33 cellular contexts compared by ENCODE assay signal in genomic region chr2:77191665-77192064, GRCh38.
DNase-seq lines count a peak whose midpoint lies in the region; ATAC-seq, FAIRE-seq and TF ChIP-seq lines count a peak whose summit lies in the region.
"Had no signal": no experiment of that assay in that cellular context is flagged by ENCODE, and none has a peak within 500 bp of the region (broad histone marks: within the 10 kb centered on the region; RNA-seq: fewer than 3 reads in every experiment).

No MANE protein-coding gene starts in this region.

- H3K36me3 ChIP-seq in neural cell (ENCODE audit: insufficient read depth, low read length), result no peaks in the 10 kb centered on the region
- H3K36me3 ChIP-seq in Caco-2 (ENCODE audit: control insufficient read depth, insufficient read depth, low read length), result no peaks in the 10 kb centered on the region
- H3K36me3 ChIP-seq: BE2C; BLaER1; BLaER1 treated with 17β-estradiol and CSF1 and Interleukin-3, amounts not matched to agents 10 nM and 100 nM had no signal

- BruUV-seq in Caco-2 (replicated peaks; lab: Mats Ljungman, UMichigan), result no TSS peak

- no peaks in the 10 kb centered on the region for H3K9me3 ChIP-seq in neural cell (ENCODE audit: low read length)
- no peaks in the 10 kb centered on the region for H3K9me3 ChIP-seq in T-helper 17 cell (ENCODE audit: control insufficient read depth, low read length, poor library complexity, severe bottlenecking)
- H3K9me3 ChIP-seq in Caco-2, result no peaks in the 10 kb centered on the region
- H3K9me3 ChIP-seq: A549; BE2C; BLaER1; BLaER1 treated with 17β-estradiol and CSF1 and Interleukin-3, amounts not matched to agents 10 nM and 100 nM had no signal

- DNase-seq in LNCaP clone FGC (ENCODE audit: low read depth) (peak; percentile 73), T-helper 17 cell (no peak), natural killer cell (no peak), Caco-2 (no peak)
- DNase-seq: 8988T; ACHN; AML-193; BE2C; C1 segment of cervical spinal cord; Calu3; CD4-positive, alpha-beta memory T cell; CD4-positive, alpha-beta T cell; CD4-positive, CD25-positive, alpha-beta regulatory T cell; CD8-positive, alpha-beta memory T cell; CD8-positive, alpha-beta T cell; COR-L47; DMS 273 treated with DMSO at 0.1 percent for 48 hours; DMS153; DMS53; DMS79; DMS79 treated with DMSO at 0.1 percent for 48 hours; DND-41; EL had no signal

- intact Hi-C loops in natural killer cell (cut with micrococcal nuclease) (no loop called here), Caco-2 (cut with micrococcal nuclease; ENCODE audit: unreplicated experiment) (no loop called here)

- FAIRE-seq in colon (lab: Jason Lieb, UNC), result peak; percentile 90
- FAIRE-seq: D721Med had no signal

- no peak overlapping the region for H3K9ac ChIP-seq in neural cell (ENCODE audit: low read length)
- H3K9ac ChIP-seq: BLaER1; BLaER1 treated with 17β-estradiol and CSF1 and Interleukin-3, amounts not matched to agents 10 nM and 100 nM had no signal

- H3K9me2 ChIP-seq in neural cell (ENCODE audit: insufficient read depth, low read length), result no peaks in the 10 kb centered on the region

- CTCF ChIA-PET in Caco-2 (lab: Charles Lee), result no interaction called here

- H3K79me2 ChIP-seq in neural cell (replicated peaks; ENCODE audit: insufficient read depth, low read length), result no peaks in the 10 kb centered on the region

- no peak overlapping the region for H3K4me2 ChIP-seq in neural cell (ENCODE audit: low read length)
- H3K4me2 ChIP-seq: A549; BLaER1; BLaER1 treated with 17β-estradiol and CSF1 and Interleukin-3, amounts not matched to agents 10 nM and 100 nM had no signal

- ATAC-seq in T-helper 17 cell, result no peak
- no peak for ATAC-seq in natural killer cell
- ATAC-seq: A549; CD8-positive, alpha-beta T cell had no signal

- no peaks in the 10 kb centered on the region for H4K20me1 ChIP-seq in neural cell (ENCODE audit: insufficient read depth)
- H4K20me1 ChIP-seq: BLaER1; BLaER1 treated with 17β-estradiol and CSF1 and Interleukin-3, amounts not matched to agents 10 nM and 100 nM had no signal

- H3K27me3 ChIP-seq in neural cell (ENCODE audit: insufficient read depth, low read depth, low read length) (no peaks in the 10 kb centered on the region), Caco-2 (replicated peaks; ENCODE audit: control insufficient read depth, insufficient read depth, low read length) (no peaks in the 10 kb centered on the region)
- H3K27me3 ChIP-seq: BE2C; BLaER1; BLaER1 treated with 17β-estradiol and CSF1 and Interleukin-3, amounts not matched to agents 10 nM and 100 nM had no signal

- no peak for TF ChIP-seq RAD21 in neural cell (conservative IDR thresholded peaks at IDR 0.05)

- TF ChIP-seq CTCF in LNCaP clone FGC (IDR thresholded peaks at IDR 0.05; ENCODE audit: control insufficient read depth, extremely low read depth, insufficient read depth) (no peak), neural cell (IDR thresholded peaks at IDR 0.05; ENCODE audit: poor library complexity, severe bottlenecking) (no peak), natural killer cell (IDR thresholded peaks at IDR 0.05) (no peak), Caco-2 (IDR thresholded peaks at IDR 0.05; ENCODE audit: insufficient read depth in 1 of 2, low read depth in 1 of 2, low read length in 1 of 2, severe bottlenecking in 1 of 2, unreplicated experiment in 1 of 2) (no peak)

- H3K27ac ChIP-seq in neural cell (ENCODE audit: low read length), result peak overlapping the region; percentile 77
- H3K27ac ChIP-seq: 22Rv1; A549; BLaER1; BLaER1 treated with 17β-estradiol and CSF1 and Interleukin-3, amounts not matched to agents 10 nM and 100 nM; C4-2B had no signal

- no peaks in the 10 kb centered on the region for H3F3A ChIP-seq in neural cell (ENCODE audit: insufficient read depth, low read length, poor library complexity, severe bottlenecking)

- POLR2A ChIA-PET in Caco-2 (lab: Charles Lee), result no interaction called here

- H3K27me3 Mint-ChIP-seq in T-helper 17 cell (no peaks in the 10 kb centered on the region), natural killer cell (ENCODE audit: low read depth in 2 of 2) (no peaks in the 10 kb centered on the region), Caco-2 (ENCODE audit: insufficient read depth, unreplicated experiment) (peaks cover 5% of the 10 kb centered on the region)
- H3K27me3 Mint-ChIP-seq: B cell; CD4-positive, alpha-beta memory T cell; CD4-positive, alpha-beta T cell; CD4-positive, CD25-positive, alpha-beta regulatory T cell; CD8-positive, alpha-beta memory T cell had no signal

- no peak overlapping the region for H2AFZ ChIP-seq in neural cell (ENCODE audit: low read depth, low read length)

- no peak for TF ChIP-seq EP300 in neural cell (conservative IDR thresholded peaks at IDR 0.05; ENCODE audit: poor library complexity, severe bottlenecking)

- H3K4me3 ChIP-seq in LNCaP clone FGC (ENCODE audit: low read depth, low read length) (no peak overlapping the region), neural cell (ENCODE audit: low read length) (no peak overlapping the region), Caco-2 (ENCODE audit: low read depth, low read length) (no peak overlapping the region)
- H3K4me3 ChIP-seq: A549; BLaER1; BLaER1 treated with 17β-estradiol and CSF1 and Interleukin-3, amounts not matched to agents 10 nM and 100 nM had no signal

- no peak overlapping the region for H3K4me3 Mint-ChIP-seq in T-helper 17 cell
- no peak overlapping the region for H3K4me3 Mint-ChIP-seq in natural killer cell
- H3K4me3 Mint-ChIP-seq in Caco-2 (ENCODE audit: unreplicated experiment), result no peak overlapping the region
- H3K4me3 Mint-ChIP-seq: B cell; CD14-positive monocyte; CD4-positive, alpha-beta memory T cell; CD4-positive, alpha-beta T cell; CD4-positive, CD25-positive, alpha-beta regulatory T cell; CD8-positive, alpha-beta memory T cell; CD8-positive, alpha-beta T cell had no signal

- peaks cover 6 to 7% of the 10 kb centered on the region in 2 donors for H3K9me3 Mint-ChIP-seq in natural killer cell
- no peaks in the 10 kb centered on the region for H3K9me3 Mint-ChIP-seq in Caco-2 (ENCODE audit: unreplicated experiment)

- H3K4me1 ChIP-seq in Caco-2, result no peaks in the 10 kb centered on the region
- H3K4me1 ChIP-seq: A549; BE2C; BLaER1; BLaER1 treated with 17β-estradiol and CSF1 and Interleukin-3, amounts not matched to agents 10 nM and 100 nM had no signal

- H3K36me3 Mint-ChIP-seq in T-helper 17 cell (ENCODE audit: low read depth) (no peaks in the 10 kb centered on the region), natural killer cell (no peaks in the 10 kb centered on the region), Caco-2 (ENCODE audit: insufficient read depth, unreplicated experiment) (no peaks in the 10 kb centered on the region)
- H3K36me3 Mint-ChIP-seq: CD14-positive monocyte; CD4-positive, alpha-beta memory T cell; CD4-positive, CD25-positive, alpha-beta regulatory T cell; CD8-positive, alpha-beta memory T cell; CD8-positive, alpha-beta T cell had no signal

- H3K27ac Mint-ChIP-seq in T-helper 17 cell, result no peak overlapping the region
- H3K27ac Mint-ChIP-seq in natural killer cell, result no peak overlapping the region
- H3K27ac Mint-ChIP-seq in Caco-2 (ENCODE audit: unreplicated experiment), result no peak overlapping the region
- H3K27ac Mint-ChIP-seq: B cell; CD14-positive monocyte; CD4-positive, alpha-beta memory T cell; CD4-positive, alpha-beta T cell; CD4-positive, CD25-positive, alpha-beta regulatory T cell; CD8-positive, alpha-beta memory T cell; CD8-positive, alpha-beta T cell had no signal

- H3K4me1 Mint-ChIP-seq in T-helper 17 cell (no peaks in the 10 kb centered on the region), natural killer cell (no peaks in the 10 kb centered on the region), Caco-2 (ENCODE audit: low read depth, unreplicated experiment) (no peaks in the 10 kb centered on the region)
- H3K4me1 Mint-ChIP-seq: B cell; CD14-positive monocyte; CD4-positive, alpha-beta memory T cell; CD4-positive, CD25-positive, alpha-beta regulatory T cell; CD8-positive, alpha-beta memory T cell had no signal

TF ChIP-seq in neural cell, 6 proteins besides CTCF, POLR2A, EP300 and RAD21:
- TF ChIP-seq REST (IDR thresholded peaks at IDR 0.05; ENCODE audit: borderline replicate concordance) (no peak), MXI1 (conservative IDR thresholded peaks at IDR 0.05; ENCODE audit: poor library complexity, severe bottlenecking) (no peak), POLR2AphosphoS5 (IDR thresholded peaks at IDR 0.05) (no peak)
